ENCODE assay signal across 31 cellular contexts in the genomic region with DNA sequence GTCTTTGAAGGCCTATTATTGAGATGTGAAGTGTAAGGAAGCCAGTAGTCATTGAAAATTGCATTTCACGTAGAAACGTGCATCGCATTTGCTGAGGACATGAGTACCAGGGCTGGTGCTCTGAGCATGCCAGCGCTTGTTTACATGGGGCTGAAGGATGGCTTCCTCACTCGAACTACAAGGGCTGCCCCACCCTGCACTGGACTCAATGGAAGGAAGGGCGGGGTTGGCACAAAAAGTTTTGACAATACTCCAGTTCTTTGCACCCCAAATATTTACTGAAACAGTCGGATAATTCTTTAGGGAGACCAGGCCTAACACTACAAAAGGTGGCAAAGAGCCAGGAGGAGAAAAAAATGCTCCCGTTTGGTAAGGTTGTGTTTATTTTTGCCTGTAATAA. TPM values are rescaled to one million over a fixed set of nuclear protein-coding genes. Genes with fewer than 3 reads are reported as not detected.
DNase-seq lines count a peak whose midpoint lies in the region; ATAC-seq, FAIRE-seq and TF ChIP-seq lines count a peak whose summit lies in the region.
"Had no signal": no experiment of that assay in that cellular context is flagged by ENCODE, and none has a peak within 500 bp of the region (broad histone marks: within the 10 kb centered on the region; RNA-seq: fewer than 3 reads in every experiment).

No MANE protein-coding gene starts in this region.

- intact Hi-C loops in MCF 10A (cut with micrococcal nuclease): loop anchor here (10.0 kb wide), 1 partner anchor 641 kb away; no protein-coding TSS in a partner anchor
- intact Hi-C loops in spleen (cut with DNase I; ENCODE audit: low total_unique reads): loop anchor here (10.0 kb wide), 1 partner anchor 451 kb away; no protein-coding TSS in a partner anchor

- H2AFZ ChIP-seq in GM23338 (0 out of 2 replicates have a peak overlapping the region, but pooled peaks have one; percentile 3), keratinocyte (ENCODE audit: control insufficient read depth, low read length) (peak overlapping the region; percentile 50)

- H3K36me3 Mint-ChIP-seq in GM23338 (ENCODE audit: low read depth) (no peaks in the 10 kb centered on the region), MCF 10A (ENCODE audit: insufficient read depth, unreplicated experiment) (no peaks in the 10 kb centered on the region)
- no peaks in the 10 kb centered on the region for H3K36me3 Mint-ChIP-seq in activated CD4-positive, alpha-beta T cell treated with anti-CD3 and anti-CD28 coated beads, Interleukin-2, amount 10 ng/mL, durations not matched to agents 7 days and 5 days (ENCODE audit: low read depth)
- H3K36me3 Mint-ChIP-seq: activated naive CD8-positive, alpha-beta T cell; naive thymus-derived CD8-positive, alpha-beta T cell had no signal

- H3K27ac ChIP-seq in GM23338 (ENCODE audit: low read depth) (no peak overlapping the region), keratinocyte (ENCODE audit: control insufficient read depth, insufficient read depth, low read length) (no peak overlapping the region), spleen (peak overlapping the region in 7 of 8 donors; percentile 5 to 87 (median 65))
- H3K27ac ChIP-seq: BLaER1, SJSA1 had no signal

- H3K4me1 ChIP-seq in GM23338 (ENCODE audit: insufficient read depth) (peaks cover 8% of the 10 kb centered on the region; the same call in 1 of the 2 replicates), keratinocyte (ENCODE audit: control insufficient read depth, extremely low read depth, insufficient read depth, low read length) (peaks cover 18% of the 10 kb centered on the region), spleen (peaks cover 5 to 33% (median 22%) of the 10 kb centered on the region in 6 donors)
- H3K4me1 ChIP-seq: SJSA1 had no signal

- no peak for TF ChIP-seq POLR2A in spleen (IDR thresholded peaks at IDR 0.05)

- H3K4me2 ChIP-seq in GM23338 (no peak overlapping the region), keratinocyte (ENCODE audit: control insufficient read depth, extremely low read depth, insufficient read depth, low read depth, low read length) (peak overlapping the region; percentile 60)
- H3K4me2 ChIP-seq: BLaER1 had no signal

- peak; percentile 48 for FAIRE-seq in keratinocyte (lab: Jason Lieb, UNC)
- FAIRE-seq: endothelial cell of umbilical vein, GM19239, RCC 7860, small intestine had no signal

- no peak overlapping the region for H3K4me3 ChIP-seq in GM23338
- H3K4me3 ChIP-seq in keratinocyte (ENCODE audit: control insufficient read depth in 2 of 3, extremely low read depth in 1 of 3, insufficient read depth in 2 of 3, low read depth in 1 of 3, low read length in 3 of 3): no peak overlapping the region
- H3K4me3 ChIP-seq in spleen: no peak overlapping the region
- H3K4me3 ChIP-seq: BLaER1, dorsolateral prefrontal cortex, SJSA1 had no signal

- WGBS in spleen, 5 donors: 43 to 90% (median 74%) methylated on average over 8 of the region's 8 CpGs

- H3K9me3 Mint-ChIP-seq in GM23338: no peaks in the 10 kb centered on the region
- H3K9me3 Mint-ChIP-seq in MCF 10A (ENCODE audit: unreplicated experiment): no peaks in the 10 kb centered on the region
- no peaks in the 10 kb centered on the region for H3K9me3 Mint-ChIP-seq in activated CD4-positive, alpha-beta T cell treated with anti-CD3 and anti-CD28 coated beads, Interleukin-2, amount 10 ng/mL, durations not matched to agents 7 days and 5 days
- H3K9me3 Mint-ChIP-seq: activated CD8-positive, alpha-beta T cell treated with anti-CD3 and anti-CD28 coated beads for 36 hours; central memory CD8-positive, alpha-beta T cell; H9; naive thymus-derived CD8-positive, alpha-beta T cell had no signal

- dilution Hi-C loops in keratinocyte (cut with MboI; ENCODE audit: extremely low pct_ligation_motif_present, low sequenced_read_pairs): no loop called here

- H3K36me3 ChIP-seq in GM23338 (ENCODE audit: insufficient read depth) (no peaks in the 10 kb centered on the region), keratinocyte (ENCODE audit: control insufficient read depth in 2 of 2, extremely low read depth in 1 of 2, insufficient read depth in 2 of 2, low read length in 2 of 2) (no peaks in the 10 kb centered on the region), spleen (no peaks in the 10 kb centered on the region)
- H3K36me3 ChIP-seq: BLaER1, SJSA1 had no signal

- H3K9ac ChIP-seq in keratinocyte (ENCODE audit: control insufficient read depth, extremely low read depth, insufficient read depth, low read length): no peak overlapping the region
- H3K9ac ChIP-seq: BLaER1 had no signal

- ATAC-seq in GM23338 (no peak), HG03175 (IDR thresholded peaks at IDR 0.05; ENCODE audit: unreplicated experiment) (no peak)
- ATAC-seq: activated CD8-positive, alpha-beta T cell treated with anti-CD3 and anti-CD28 coated beads for 36 hours; naive thymus-derived CD8-positive, alpha-beta T cell had no signal

- peaks cover 7% of the 10 kb centered on the region; the same call in 2 of the 3 replicates for H3K4me1 Mint-ChIP-seq in GM23338
- H3K4me1 Mint-ChIP-seq in MCF 10A (ENCODE audit: insufficient read depth, unreplicated experiment): peaks cover 15% of the 10 kb centered on the region
- H3K4me1 Mint-ChIP-seq in activated CD4-positive, alpha-beta T cell treated with anti-CD3 and anti-CD28 coated beads, Interleukin-2, amount 10 ng/mL, durations not matched to agents 7 days and 5 days: peaks cover 19% of the 10 kb centered on the region

- H4K20me1 ChIP-seq in GM23338 (replicated peaks; ENCODE audit: insufficient read depth) (no peaks in the 10 kb centered on the region), keratinocyte (ENCODE audit: control insufficient read depth, extremely low read depth, insufficient read depth, low read length) (no peaks in the 10 kb centered on the region)
- H4K20me1 ChIP-seq: BLaER1 had no signal

- H3K27ac Mint-ChIP-seq in GM23338 (no peak overlapping the region), MCF 10A (ENCODE audit: low read depth, unreplicated experiment) (no peak overlapping the region)
- H3K27ac Mint-ChIP-seq in activated CD4-positive, alpha-beta T cell treated with anti-CD3 and anti-CD28 coated beads, Interleukin-2, amount 10 ng/mL, durations not matched to agents 7 days and 5 days: no peak overlapping the region
- H3K27ac Mint-ChIP-seq: activated CD8-positive, alpha-beta T cell treated with anti-CD3 and anti-CD28 coated beads for 36 hours; activated naive CD8-positive, alpha-beta T cell; H9 had no signal

- H3K79me2 ChIP-seq in GM23338 (replicated peaks; ENCODE audit: insufficient read depth) (no peaks in the 10 kb centered on the region), keratinocyte (ENCODE audit: control insufficient read depth, insufficient read depth, low read length) (no peaks in the 10 kb centered on the region)

- H3K9me1 ChIP-seq in keratinocyte (ENCODE audit: control insufficient read depth, extremely low read depth, insufficient read depth, low read length): no peaks in the 10 kb centered on the region

- CTCF ChIA-PET in MCF 10A (lab: Yijun Ruan, JAX): interaction anchor here (0.5 kb wide), 1 partner anchor 19 kb away, joined by 3 read pairs; no protein-coding TSS in a partner anchor
- CTCF ChIA-PET in activated CD4-positive, alpha-beta T cell treated with anti-CD3 and anti-CD28 coated beads, Interleukin-2, amount 10 ng/mL, durations not matched to agents 7 days and 5 days (lab: Charles Lee): interaction anchor here (3.1 kb wide), 1 partner anchor 9 kb away, joined by 8 read pairs; no protein-coding TSS in a partner anchor

- no peaks in the 10 kb centered on the region for H3F3A ChIP-seq in GM23338 (replicated peaks; ENCODE audit: low read depth)

- TF ChIP-seq CTCF in GM23338 (conservative IDR thresholded peaks at IDR 0.05; ENCODE audit: low read depth in 2 of 2) (no peak), MCF 10A (IDR thresholded peaks at IDR 0.05; ENCODE audit: unreplicated experiment) (no peak), keratinocyte (optimal IDR thresholded peaks at IDR 0.05 in 1 of 3, IDR thresholded peaks at IDR 0.05 in 1 of 3, conservative IDR thresholded peaks at IDR 0.05 in 1 of 3; ENCODE audit: extremely low read depth in 1 of 3, insufficient read depth in 2 of 3, low read length in 3 of 3) (no peak), spleen (IDR thresholded peaks at IDR 0.05 in 8 of 11, conservative IDR thresholded peaks at IDR 0.05 in 3 of 11) (no peak)

- no peak for DNase-seq in GM23338 (ENCODE audit: low spot score)
- peak; percentile 24 for DNase-seq in MCF 10A (ENCODE audit: unreplicated experiment)
- no peak for DNase-seq in keratinocyte (ENCODE audit: low read depth, low spot score)
- no peak for DNase-seq in spleen
- no peak for DNase-seq in activated T-cell treated with anti-CD3 and anti-CD28 coated beads, Interleukin-2, amount 50 U/mL, for 1 hour
- DNase-seq in activated CD4-positive, alpha-beta T cell treated with anti-CD3 and anti-CD28 coated beads, Interleukin-2, amount 50 U/mL, for 48 hours: no peak
- no peak for DNase-seq in activated CD4-positive, alpha-beta T cell treated with anti-CD3 and anti-CD28 coated beads, Interleukin-2, amount 10 ng/mL, durations not matched to agents 7 days and 5 days
- DNase-seq: activated CD4-positive, CD25-positive, alpha-beta regulatory T cell; activated CD8-positive, alpha-beta T cell treated with anti-CD3 and anti-CD28 coated beads for 36 hours; activated effector memory CD4-positive, alpha-beta T cell treated with Interleukin-2 at 50 U/mL for 16 hours; aorta; COR-L47; DMS79 treated with DMSO at 0.1 percent for 48 hours; dorsolateral prefrontal cortex; GF-D8; H9; head of caudate nucleus; midbrain; naive thymus-derived CD8-positive, alpha-beta T cell; NCI-H2029; small intestine; stimulated activated CD4-positive, alpha-beta T cell treated with anti-CD3 and anti-CD28 coated beads, Interleukin-1b, Interleukin-23, amount 100 ng/mL, for 48 hours; T-helper 1 cell had no signal

- H3K27me3 Mint-ChIP-seq in GM23338 (ENCODE audit: insufficient read depth, low read depth, poor library complexity) (no peaks in the 10 kb centered on the region), MCF 10A (ENCODE audit: insufficient read depth, unreplicated experiment) (no peaks in the 10 kb centered on the region)
- no peaks in the 10 kb centered on the region for H3K27me3 Mint-ChIP-seq in activated CD4-positive, alpha-beta T cell treated with anti-CD3 and anti-CD28 coated beads, Interleukin-2, amount 10 ng/mL, durations not matched to agents 7 days and 5 days
- H3K27me3 Mint-ChIP-seq: activated CD8-positive, alpha-beta T cell treated with anti-CD3 and anti-CD28 coated beads for 36 hours; activated naive CD8-positive, alpha-beta T cell; central memory CD8-positive, alpha-beta T cell; naive thymus-derived CD8-positive, alpha-beta T cell had no signal

- H3K4me3 Mint-ChIP-seq in GM23338 (no peak overlapping the region), MCF 10A (ENCODE audit: unreplicated experiment) (no peak overlapping the region)
- H3K4me3 Mint-ChIP-seq in activated CD4-positive, alpha-beta T cell treated with anti-CD3 and anti-CD28 coated beads, Interleukin-2, amount 10 ng/mL, durations not matched to agents 7 days and 5 days: no peak overlapping the region
- H3K4me3 Mint-ChIP-seq: activated CD8-positive, alpha-beta T cell treated with anti-CD3 and anti-CD28 coated beads for 36 hours; activated naive CD8-positive, alpha-beta T cell; central memory CD8-positive, alpha-beta T cell; H9; naive thymus-derived CD8-positive, alpha-beta T cell had no signal

- no peaks in the 10 kb centered on the region for H3K9me2 ChIP-seq in GM23338 (ENCODE audit: insufficient read depth)

- POLR2A ChIA-PET in MCF 10A (lab: Yijun Ruan, JAX): interaction anchor here (0.6 to 5.1 kb wide), 8 partner anchors 8 to 456 kb away, joined by 3 to 37 read pairs (median 4); a partner anchor contains a TSS
- POLR2A ChIA-PET in activated CD4-positive, alpha-beta T cell treated with anti-CD3 and anti-CD28 coated beads, Interleukin-2, amount 10 ng/mL, durations not matched to agents 7 days and 5 days (lab: Charles Lee): no interaction called here

- no peaks in the 10 kb centered on the region for H3K27me3 ChIP-seq in GM23338 (ENCODE audit: insufficient read depth)
- H3K27me3 ChIP-seq in keratinocyte (ENCODE audit: control insufficient read depth, extremely low read depth, insufficient read depth, low read length): no peaks in the 10 kb centered on the region
- H3K27me3 ChIP-seq in spleen (replicated peaks in 1 of 7): no peaks in the 10 kb centered on the region
- H3K27me3 ChIP-seq: BLaER1, dorsolateral prefrontal cortex, SJSA1 had no signal

- no TSS peak for BruUV-seq in MCF 10A (replicated peaks; lab: Mats Ljungman, UMichigan)

- H3K9me3 ChIP-seq in keratinocyte (ENCODE audit: control insufficient read depth, low read depth, low read length) (no peaks in the 10 kb centered on the region), spleen (no peaks in the 10 kb centered on the region)
- H3K9me3 ChIP-seq: BLaER1, SJSA1 had no signal

RNA-seq across cellular contexts. Expression of a gene that starts 28.9 kb away (rescaled TPM):
- total RNA-seq in GM23338 (2014; rRNA removed; shearing (Covaris generic)): 29.0 and 38.8 TPM in 2 replicates
- polyA plus RNA-seq in GM23338 (2016; fragmentation: Nextera tagmentation; extraction: Ambion mirVana): 80.6 and 92.5 TPM in 2 replicates
- total RNA-seq in MCF 10A (2022): 45.2 and 56.5 TPM in 2 replicates
- 49.5 to 62.4 TPM (median 51.2 TPM) in 3 replicates for polyA plus RNA-seq in keratinocyte
- 120 TPM for polyA plus RNA-seq in keratinocyte (2011; ENCODE audit: low read depth)
- 43.9 and 69.2 TPM in 2 replicates for polyA plus RNA-seq in keratinocyte (2011; cell fraction: cytosol; rRNA removed)
- polyA plus RNA-seq in keratinocyte (2011; cell fraction: nucleus; rRNA removed): 30.0 and 37.0 TPM in 2 replicates
- polyA plus RNA-seq in keratinocyte (2012; ENCODE audit: low replicate concordance): 36.8 and 49.4 TPM in 2 replicates
- 11.6 to 19.8 TPM (median 15.4 TPM) in 3 replicates for polyA minus RNA-seq in keratinocyte
- polyA minus RNA-seq in keratinocyte (2011; cell fraction: cytosol; rRNA and poly(A)+ RNA removed): 12.1 TPM
- polyA minus RNA-seq in keratinocyte (2011; cell fraction: nucleus; rRNA and poly(A)+ RNA removed): 4.2 and 13.4 TPM in 2 replicates
- 10 to 100 TPM; 35.7 to 50.8 (median 38.1) TPM for total RNA-seq in spleen
- polyA plus RNA-seq in spleen: 10 to 100 TPM; 47.3 to 61.7 (median 61.6) TPM
- 10 to 100 TPM; 63.1 to 72.2 TPM for total RNA-seq in activated CD4-positive, alpha-beta T cell treated with anti-CD3 and anti-CD28 coated beads, Interleukin-2, amount 10 ng/mL, durations not matched to agents 7 days and 5 days

Comparison
In these comparisons a context has a peak if more than half of its experiments do, and no peak if none do; other contexts are left out.
1. H3K27ac ChIP-seq: peak in spleen (7 of 8); none in GM23338 (single experiment) and keratinocyte (single experiment).